ENCODE assay signal across 27 cellular contexts in the genomic region with DNA sequence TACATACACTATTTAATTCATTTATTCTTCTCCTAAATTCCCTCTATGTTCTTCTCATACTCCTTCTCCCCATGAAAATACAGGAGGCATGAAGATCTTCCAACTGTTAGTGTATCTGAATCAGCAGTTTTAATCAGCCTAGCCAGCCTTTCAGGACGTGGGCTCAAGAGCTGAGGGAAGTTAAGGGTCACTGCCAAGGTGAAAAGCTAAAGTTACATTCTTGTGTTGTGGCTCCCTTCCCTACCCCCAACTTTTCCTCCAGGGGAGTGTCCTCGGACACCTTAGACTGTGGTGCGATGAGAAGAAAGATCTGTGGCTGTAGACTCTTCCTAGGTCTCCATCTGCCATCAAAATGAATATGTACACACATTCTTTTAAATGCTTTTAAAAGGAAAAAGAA. TPM values are rescaled to one million over a fixed set of nuclear protein-coding genes. Genes with fewer than 3 reads are reported as not detected.
"Had no signal": no experiment of that assay in that cellular context is flagged by ENCODE, and none has a peak within 500 bp of the region (broad histone marks: within the 10 kb centered on the region; RNA-seq: fewer than 3 reads in every experiment).

No MANE protein-coding gene starts in this region.

- ATAC-seq: effector memory CD8-positive, alpha-beta T cell; gastrocnemius medialis; left cardiac atrium; left ventricle myocardium superior; lower lobe of right lung; natural killer cell; psoas muscle; sciatic nerve; stimulated activated effector memory CD8-positive, alpha-beta T cell treated with anti-CD3 and anti-CD28 coated beads, Interleukin-12 subunit alpha, Interleukin-12 subunit beta, amount 100 ng/mL, for 72 hours had no signal

- H3K4me3 Mint-ChIP-seq: effector memory CD8-positive, alpha-beta T cell; natural killer cell; neural crest cell; stimulated activated effector memory CD8-positive, alpha-beta T cell treated with anti-CD3 and anti-CD28 coated beads, Interleukin-12 subunit alpha, Interleukin-12 subunit beta, amount 100 ng/mL, for 72 hours had no signal

- H3K36me3 ChIP-seq: gastrocnemius medialis, lower lobe of right lung, stomach, tibial artery had no signal

- H3K9me3 ChIP-seq: gastrocnemius medialis, lower lobe of right lung, psoas muscle, stomach, tibial artery had no signal

- H3K36me3 Mint-ChIP-seq: natural killer cell; stimulated activated effector memory CD8-positive, alpha-beta T cell treated with anti-CD3 and anti-CD28 coated beads, Interleukin-12 subunit alpha, Interleukin-12 subunit beta, amount 100 ng/mL, for 72 hours; type B pancreatic cell had no signal

- H3K4me3 ChIP-seq: gastrocnemius medialis, lower lobe of right lung, psoas muscle, stomach, tibial artery had no signal

- DNase-seq: cerebellar nuclear complex; cortex of kidney; effector memory CD8-positive, alpha-beta T cell; foreskin fibroblast; gastrocnemius medialis; head of caudate nucleus; left cardiac atrium; left ventricle myocardium superior; lower lobe of right lung; natural killer cell; posterior cingulate gyrus; psoas muscle; retina; stimulated activated CD4-positive, alpha-beta T cell treated with anti-CD3 and anti-CD28 coated beads, Interleukin-2, amount 100 ng/mL, for 24 hours; stimulated activated CD4-positive, alpha-beta T cell treated with anti-CD3 and anti-CD28 coated beads, Interleukin-4, amount 100 ng/mL, for 24 hours; stimulated activated naive CD4-positive, alpha-beta T cell treated with Interleukin-2 at 50 U/mL for 16 hours; stomach; tibial artery had no signal

- H3K27ac ChIP-seq: lower lobe of right lung, psoas muscle, stomach, tibial artery had no signal

- H3K4me1 Mint-ChIP-seq: natural killer cell; stimulated activated effector memory CD8-positive, alpha-beta T cell treated with anti-CD3 and anti-CD28 coated beads, Interleukin-12 subunit alpha, Interleukin-12 subunit beta, amount 100 ng/mL, for 72 hours had no signal

- H3K27ac Mint-ChIP-seq: effector memory CD8-positive, alpha-beta T cell; natural killer cell; stimulated activated effector memory CD8-positive, alpha-beta T cell treated with anti-CD3 and anti-CD28 coated beads, Interleukin-12 subunit alpha, Interleukin-12 subunit beta, amount 100 ng/mL, for 72 hours; type B pancreatic cell had no signal

- H3K9me3 Mint-ChIP-seq: effector memory CD8-positive, alpha-beta T cell; natural killer cell; neural crest cell; stimulated activated effector memory CD8-positive, alpha-beta T cell treated with anti-CD3 and anti-CD28 coated beads, Interleukin-12 subunit alpha, Interleukin-12 subunit beta, amount 100 ng/mL, for 72 hours; type B pancreatic cell had no signal

RNA-seq across cellular contexts. Expression of gene DMRT3, which starts 4.2 kb away (rescaled TPM):
- total RNA-seq: dermis microvascular lymphatic vessel endothelial cell, left cardiac atrium, left ventricle myocardium superior, mononuclear cell, natural killer cell, neural crest cell, osteoblast, stomach, temporal lobe, urinary bladder had no signal
